14 cellular contexts compared by ENCODE assay signal in genomic region chr11:69232821-69233760, GRCh38.
"Had no signal": no experiment of that assay in that cellular context is flagged by ENCODE, and none has a peak within 500 bp of the region (broad histone marks: within the 10 kb centered on the region; RNA-seq: fewer than 3 reads in every experiment).

No MANE protein-coding gene starts in this region.

- H3K9me3 Mint-ChIP-seq: activated CD8-positive, alpha-beta T cell treated with anti-CD3 and anti-CD28 coated beads for 36 hours; stimulated activated memory B cell treated with anti-CD40 and anti-IgM and Interleukin-4, amounts not matched to agents 10 μg/mL and 1 μg/mL and 100 μg/mL, for 72 hours; T-cell had no signal

- H3K27ac Mint-ChIP-seq: activated CD8-positive, alpha-beta T cell treated with anti-CD3 and anti-CD28 coated beads for 36 hours; activated naive CD8-positive, alpha-beta T cell; memory B cell; stimulated activated memory B cell treated with anti-CD40 and anti-IgM and Interleukin-4, amounts not matched to agents 10 μg/mL and 1 μg/mL and 100 μg/mL, for 72 hours; T-cell had no signal

- H3K4me1 ChIP-seq: left lung, pancreas had no signal

- ATAC-seq: activated CD8-positive, alpha-beta T cell treated with anti-CD3 and anti-CD28 coated beads for 36 hours; left lung; pancreas; stimulated activated memory B cell treated with anti-CD40 and anti-IgM and Interleukin-4, amounts not matched to agents 10 μg/mL and 1 μg/mL and 100 μg/mL, for 72 hours; T-cell had no signal

- H3K27ac ChIP-seq: left lung, pancreas, SK-N-MC, VCaP had no signal

- H3K36me3 Mint-ChIP-seq: activated naive CD8-positive, alpha-beta T cell; stimulated activated memory B cell treated with anti-CD40 and anti-IgM and Interleukin-4, amounts not matched to agents 10 μg/mL and 1 μg/mL and 100 μg/mL, for 72 hours; T-cell had no signal

- H3K27me3 ChIP-seq: left lung, pancreas had no signal

- H3K27me3 Mint-ChIP-seq: activated naive CD8-positive, alpha-beta T cell had no signal

- H3K9me3 ChIP-seq: left lung, pancreas had no signal

- H3K4me3 Mint-ChIP-seq: activated CD8-positive, alpha-beta T cell treated with anti-CD3 and anti-CD28 coated beads for 36 hours; activated naive CD8-positive, alpha-beta T cell; memory B cell; nephron; stimulated activated memory B cell treated with anti-CD40 and anti-IgM and Interleukin-4, amounts not matched to agents 10 μg/mL and 1 μg/mL and 100 μg/mL, for 72 hours; T-cell had no signal

- DNase-seq: activated CD8-positive, alpha-beta T cell treated with anti-CD3 and anti-CD28 coated beads for 36 hours; activated effector memory CD4-positive, alpha-beta T cell treated with Interleukin-2 at 50 U/mL for 16 hours; activated T-cell treated with anti-CD3 and anti-CD28 coated beads for 4 hours; foreskin melanocyte; left lung; T1000 had no signal

- H3K4me3 ChIP-seq: left lung, pancreas, SK-N-MC had no signal

- H3K36me3 ChIP-seq: left lung, pancreas had no signal

- H3K4me1 Mint-ChIP-seq: nephron; stimulated activated memory B cell treated with anti-CD40 and anti-IgM and Interleukin-4, amounts not matched to agents 10 μg/mL and 1 μg/mL and 100 μg/mL, for 72 hours; T-cell had no signal
